Comparison of ENCODE assay signal across 20 cellular contexts in genomic region chr17:13835151-13835550, GRCh38.
"Had no signal": no experiment of that assay in that cellular context is flagged by ENCODE, and none has a peak within 500 bp of the region (broad histone marks: within the 10 kb centered on the region; RNA-seq: fewer than 3 reads in every experiment).

No MANE protein-coding gene starts in this region.

- H3K27me3 ChIP-seq: ascending aorta, esophagus squamous epithelium, suprapubic skin, transverse colon, uterus had no signal

- H3K4me3 ChIP-seq: ascending aorta, esophagus squamous epithelium, suprapubic skin, transverse colon, uterus had no signal

- DNase-seq: activated CD4-positive, alpha-beta T cell treated with anti-CD3 and anti-CD28 coated beads, Interleukin-2, amount 10 ng/mL, durations not matched to agents 7 days and 5 days; activated CD4-positive, CD25-positive, alpha-beta regulatory T cell; activated CD8-positive, alpha-beta T cell treated with anti-CD3 and anti-CD28 coated beads, Interleukin-2, amount 10 ng/mL, durations not matched to agents 7 days and 5 days; activated naive CD4-positive, alpha-beta T cell treated with anti-CD3 and anti-CD28 coated beads, Interleukin-2, amount 50 U/mL, for 16 hours; activated T-cell treated with anti-CD3 and anti-CD28 coated beads, Interleukin-2, amount 50 U/mL, for 24 hours; effector memory CD8-positive, alpha-beta T cell; esophagus squamous epithelium; hypothalamus; midbrain; occipital lobe; right cardiac atrium; small intestine; stimulated activated CD4-positive, alpha-beta T cell treated with anti-CD3 and anti-CD28 coated beads, Interleukin-15, amount 100 ng/mL, for 24 hours; stimulated activated CD4-positive, alpha-beta T cell treated with anti-CD3 and anti-CD28 coated beads, Interleukin-2, amount 100 ng/mL, for 48 hours; T-cell; T-helper 9 cell; transverse colon; uterus had no signal

- H3K4me1 ChIP-seq: ascending aorta, suprapubic skin, transverse colon, uterus had no signal

- H3K36me3 ChIP-seq: ascending aorta, esophagus squamous epithelium, suprapubic skin, transverse colon, uterus had no signal

- ATAC-seq: activated CD8-positive, alpha-beta T cell treated with anti-CD3 and anti-CD28 coated beads, Interleukin-2, amount 10 ng/mL, durations not matched to agents 7 days and 5 days; effector memory CD8-positive, alpha-beta T cell; right cardiac atrium; T-cell had no signal

- H3K27ac ChIP-seq: ascending aorta, suprapubic skin, transverse colon, uterus had no signal

- H3K9me3 ChIP-seq: ascending aorta, esophagus squamous epithelium, suprapubic skin, transverse colon, uterus had no signal
